8 cellular contexts compared by ENCODE assay signal in the genomic region with DNA sequence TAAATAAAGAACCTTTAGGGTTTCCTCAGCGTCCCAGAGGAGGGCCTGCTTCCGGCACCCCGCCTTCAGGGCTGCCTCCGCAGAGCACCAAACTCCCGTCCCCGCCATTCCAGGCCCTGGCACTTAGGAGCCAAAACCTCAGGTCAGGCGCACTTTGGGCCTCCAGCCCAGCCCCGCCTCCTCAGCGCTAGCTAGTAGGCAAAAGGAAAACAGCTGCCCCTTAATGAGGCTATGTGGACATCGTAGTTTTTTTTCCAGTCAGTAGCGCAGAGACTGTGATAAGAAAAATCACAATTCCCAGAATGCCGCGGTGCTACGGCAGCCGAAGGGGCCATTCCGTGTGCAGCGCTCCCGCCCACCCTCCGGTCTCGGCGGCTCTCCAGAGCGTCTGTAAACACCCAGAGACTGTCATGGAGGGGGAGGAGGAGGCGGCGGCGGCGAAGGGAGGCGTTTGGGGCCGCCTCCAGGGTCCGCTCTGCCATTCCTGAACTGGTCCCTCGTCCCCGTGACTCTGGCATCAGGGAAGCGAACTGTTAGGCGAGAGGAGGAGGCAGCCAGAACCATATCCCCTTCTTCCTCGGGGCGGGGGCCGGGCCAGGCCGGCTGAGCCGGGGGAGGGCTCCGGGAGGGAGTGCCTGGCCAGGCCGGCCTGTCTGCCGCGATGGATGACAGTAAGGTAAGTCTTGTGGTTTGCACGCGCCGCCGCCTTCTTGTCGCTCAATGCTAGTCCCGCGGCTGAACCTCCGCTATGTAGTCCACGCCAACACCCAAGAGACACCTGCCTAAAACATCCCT. TPM values are rescaled to one million over a fixed set of nuclear protein-coding genes. Genes with fewer than 3 reads are reported as not detected.
DNase-seq lines count a peak whose midpoint lies in the region; ATAC-seq, FAIRE-seq and TF ChIP-seq lines count a peak whose summit lies in the region.

A gene with protein sequence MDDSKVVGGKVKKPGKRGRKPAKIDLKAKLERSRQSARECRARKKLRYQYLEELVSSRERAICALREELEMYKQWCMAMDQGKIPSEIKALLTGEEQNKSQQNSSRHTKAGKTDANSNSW (plus strand): TSS at position 365 of the 795 bp plus-strand sequence. CDS start 297 bp downstream, at position 662.

- FAIRE-seq in pancreas (lab: Jason Lieb, UNC), result peak; percentile 9

- TF ChIP-seq CTCF in GM10266 (IDR thresholded peaks at IDR 0.05; ENCODE audit: control insufficient read depth, insufficient read depth, low read depth, missing control alignments), result no peak
- TF ChIP-seq CTCF in pancreas (IDR thresholded peaks at IDR 0.05), result no peak
- no peak for TF ChIP-seq CTCF in tibial artery (IDR thresholded peaks at IDR 0.05)

- H3K27ac ChIP-seq in pancreas, result peak within 1 kb of the TSS; percentile 68 to 97 (median 87)
- peak within 1 kb of the TSS; percentile 93 to 95 for H3K27ac ChIP-seq in tibial artery

- H3K9me3 ChIP-seq in pancreas (no peaks in the 10 kb centered on the region), tibial artery (no peaks in the 10 kb centered on the region)

- H3K9me3 Mint-ChIP-seq in activated naive CD8-positive, alpha-beta T cell treated with anti-CD3 and anti-CD28 coated beads, Interleukin-2, amount 50 U/mL, for 24 hours, result no peaks in the 10 kb centered on the region

- peak within 1 kb of the TSS; percentile 95 for H3K27ac Mint-ChIP-seq in activated naive CD8-positive, alpha-beta T cell treated with anti-CD3 and anti-CD28 coated beads, Interleukin-2, amount 50 U/mL, for 24 hours

- H3K36me3 ChIP-seq in pancreas (no peaks in the 10 kb centered on the region), tibial artery (peaks cover 0 to 4% (median 0%) of the 10 kb centered on the region in 3 donors)

- H3K36me3 Mint-ChIP-seq in activated naive CD8-positive, alpha-beta T cell treated with anti-CD3 and anti-CD28 coated beads, Interleukin-2, amount 50 U/mL, for 24 hours (ENCODE audit: low read depth), result peaks cover 7% of the 10 kb centered on the region

- ATAC-seq in HG02610 (IDR thresholded peaks at IDR 0.05; ENCODE audit: unreplicated experiment) (peak; percentile 59), Right ventricle myocardium superior (ENCODE audit: poor library complexity) (peak; percentile 97), pancreas (peak; percentile 92 to 96 (median 96))
- peak; percentile 86 for ATAC-seq in activated naive CD8-positive, alpha-beta T cell treated with anti-CD3 and anti-CD28 coated beads, Interleukin-2, amount 50 U/mL, for 24 hours

- H3K4me3 Mint-ChIP-seq in activated naive CD8-positive, alpha-beta T cell treated with anti-CD3 and anti-CD28 coated beads, Interleukin-2, amount 50 U/mL, for 24 hours, result peak within 1 kb of the TSS; percentile 84

- peaks cover 0 to 14% (median 0%) of the 10 kb centered on the region in 3 donors for H3K4me1 ChIP-seq in pancreas
- H3K4me1 ChIP-seq in tibial artery, result peaks cover 0 to 49% (median 13%) of the 10 kb centered on the region in 4 donors

- H3K27me3 Mint-ChIP-seq in activated naive CD8-positive, alpha-beta T cell treated with anti-CD3 and anti-CD28 coated beads, Interleukin-2, amount 50 U/mL, for 24 hours, result no peaks in the 10 kb centered on the region

- WGBS in pancreas, 2 donors, result 0% methylated on average over 38 to 51 of the region's 51 CpGs

- DNase-seq in GM10266 (ENCODE audit: extremely low spot score) (peak; percentile 84), NCI-H1105 (lab: John Stamatoyannopoulos, UW) (peak; percentile 98), SW480 (ENCODE audit: low spot score) (peak; percentile 100), Right ventricle myocardium superior (peak; percentile 97), pancreas (peak; percentile 89 to 96 (median 96)), tibial artery (peak; percentile 98)
- peak; percentile 85 for DNase-seq in activated naive CD8-positive, alpha-beta T cell treated with anti-CD3 and anti-CD28 coated beads, Interleukin-2, amount 50 U/mL, for 24 hours

- H3K27me3 ChIP-seq in pancreas, result no peaks in the 10 kb centered on the region
- no peaks in the 10 kb centered on the region for H3K27me3 ChIP-seq in tibial artery

- H3K4me1 Mint-ChIP-seq in activated naive CD8-positive, alpha-beta T cell treated with anti-CD3 and anti-CD28 coated beads, Interleukin-2, amount 50 U/mL, for 24 hours, result peaks cover 68% of the 10 kb centered on the region

- intact Hi-C loops in Right ventricle myocardium superior (cut with DNase I) (no loop called here), pancreas (cut with DNase I) (no loop called here), tibial artery (cut with DNase I; ENCODE audit: low total_unique reads) (no loop called here)

- H3K4me3 ChIP-seq in pancreas, result peak within 1 kb of the TSS; percentile 64 to 84 (median 70)
- peak within 1 kb of the TSS; percentile 72 to 78 for H3K4me3 ChIP-seq in tibial artery

RNA-seq across cellular contexts. Expression of the gene that starts here (rescaled TPM):
- total RNA-seq in Right ventricle myocardium superior (16.7 TPM), pancreas (10 to 100 TPM; 13.9 to 29.7 (median 16.6) TPM)
- polyA plus RNA-seq in pancreas, result 10 to 100 TPM in 1 of 2 donors, 1 to 10 TPM in 1; 9.8 to 23.6 TPM

Comparison
In these comparisons a context has a peak if more than half of its experiments do, and no peak if none do; other contexts are left out.
1. Peak in every context shown above with its lines: DNase-seq, ATAC-seq, H3K4me3 ChIP-seq and H3K27ac ChIP-seq.